21 cellular contexts compared by ENCODE assay signal in genomic region chr16:52456368-52456767, GRCh38.
DNase-seq lines count a peak whose midpoint lies in the region; TF ChIP-seq lines count a peak whose summit lies in the region.
"Had no signal": no experiment of that assay in that cellular context is flagged by ENCODE, and none has a peak within 500 bp of the region (broad histone marks: within the 10 kb centered on the region; RNA-seq: fewer than 3 reads in every experiment).

No MANE protein-coding gene starts in this region.

- H3K9ac ChIP-seq in HUES64 (ENCODE audit: low read depth, low read length) (peak overlapping the region; percentile 4; the same call in 1 of the 2 replicates), endodermal cell (ENCODE audit: extremely low read depth, low read length, poor library complexity, severe bottlenecking) (no peak overlapping the region)

- no peaks in the 10 kb centered on the region for H3K27me3 Mint-ChIP-seq in endodermal cell (ENCODE audit: insufficient read depth)
- H3K27me3 Mint-ChIP-seq: activated CD8-positive, alpha-beta T cell treated with anti-CD3 and anti-CD28 coated beads for 36 hours; stimulated activated naive CD8-positive, alpha-beta T cell treated with anti-CD3 and anti-CD28 coated beads, Interleukin-15, amount 100 ng/mL, for 72 hours had no signal

- H3K4me3 ChIP-seq in HUES64 (ENCODE audit: low read length) (no peak overlapping the region; the same call in 1 of the 2 replicates), endodermal cell (ENCODE audit: low read length) (no peak overlapping the region), foreskin fibroblast (ENCODE audit: low read depth in 1 of 2, low read length in 2 of 2) (no peak overlapping the region), sigmoid colon (no peak overlapping the region)
- H3K4me3 ChIP-seq: adrenal gland, heart right ventricle had no signal

- H3K36me3 ChIP-seq in HUES64 (ENCODE audit: insufficient read depth, low read length): 0 out of 2 replicates have a peak, but pooled peaks cover 3% of the 10 kb centered on the region
- no peaks in the 10 kb centered on the region for H3K36me3 ChIP-seq in endodermal cell (ENCODE audit: control insufficient read depth, insufficient read depth, low read length)
- H3K36me3 ChIP-seq in sigmoid colon: no peaks in the 10 kb centered on the region
- H3K36me3 ChIP-seq: adrenal gland, BE2C, heart right ventricle had no signal

- peaks cover 23% of the 10 kb centered on the region for H3K4me1 Mint-ChIP-seq in endodermal cell
- H3K4me1 Mint-ChIP-seq: stimulated activated naive CD8-positive, alpha-beta T cell treated with anti-CD3 and anti-CD28 coated beads, Interleukin-15, amount 100 ng/mL, for 72 hours had no signal

- no peak overlapping the region for H3K27ac Mint-ChIP-seq in endodermal cell
- H3K27ac Mint-ChIP-seq: activated CD8-positive, alpha-beta T cell treated with anti-CD3 and anti-CD28 coated beads for 36 hours; stimulated activated naive CD8-positive, alpha-beta T cell treated with anti-CD3 and anti-CD28 coated beads, Interleukin-15, amount 100 ng/mL, for 72 hours had no signal

- H3K4me1 ChIP-seq in HUES64 (ENCODE audit: insufficient read depth, low read length) (peaks cover 48% of the 10 kb centered on the region), endodermal cell (ENCODE audit: control insufficient read depth, insufficient read depth, low read length) (peaks cover 6% of the 10 kb centered on the region), sigmoid colon (peaks cover 0 to 11% (median 0%) of the 10 kb centered on the region in 4 donors)
- H3K4me1 ChIP-seq: adrenal gland, BE2C, heart right ventricle had no signal

- H3K9me3 Mint-ChIP-seq in endodermal cell: no peaks in the 10 kb centered on the region
- H3K9me3 Mint-ChIP-seq: type B pancreatic cell had no signal

- no peak overlapping the region for H3K4me3 Mint-ChIP-seq in endodermal cell
- H3K4me3 Mint-ChIP-seq: activated CD8-positive, alpha-beta T cell treated with anti-CD3 and anti-CD28 coated beads for 36 hours; stimulated activated naive CD8-positive, alpha-beta T cell treated with anti-CD3 and anti-CD28 coated beads, Interleukin-15, amount 100 ng/mL, for 72 hours; type B pancreatic cell had no signal

- H3K27me3 ChIP-seq in HUES64 (ENCODE audit: insufficient read depth, low read length): no peaks in the 10 kb centered on the region
- no peaks in the 10 kb centered on the region for H3K27me3 ChIP-seq in endodermal cell (ENCODE audit: control insufficient read depth, insufficient read depth, low read length, poor library complexity, severe bottlenecking)
- H3K27me3 ChIP-seq in sigmoid colon: no peaks in the 10 kb centered on the region
- H3K27me3 ChIP-seq: adrenal gland, BE2C, heart right ventricle had no signal

- WGBS in HUES64: 69% methylated on average over 2 of the region's 3 CpGs
- WGBS in endodermal cell (ENCODE audit: insufficient coverage in 1 of 2, insufficient read length in 1 of 2), 2 experiments: 77% methylated on average over 3 of the region's 3 CpGs; no CpG with 5 or more reads in 1 of the 2 experiments
- WGBS in sigmoid colon, 2 donors: 88% methylated on average over 3 of the region's 3 CpGs

- no peaks in the 10 kb centered on the region for H3K9me3 ChIP-seq in HUES64 (ENCODE audit: insufficient read depth, low read depth, low read length)
- H3K9me3 ChIP-seq in endodermal cell (ENCODE audit: control insufficient read depth, low read length): no peaks in the 10 kb centered on the region
- H3K9me3 ChIP-seq in sigmoid colon: no peaks in the 10 kb centered on the region
- H3K9me3 ChIP-seq: adrenal gland, BE2C, heart right ventricle had no signal

- TF ChIP-seq CTCF in endodermal cell (conservative IDR thresholded peaks at IDR 0.05) (no peak), foreskin fibroblast (IDR thresholded peaks at IDR 0.05; ENCODE audit: low read depth, low read length) (no peak), sigmoid colon (IDR thresholded peaks at IDR 0.05) (no peak)

- TF ChIP-seq EP300 in sigmoid colon (IDR thresholded peaks at IDR 0.05): no peak

- peaks cover 5% of the 10 kb centered on the region for H3K36me3 Mint-ChIP-seq in endodermal cell (ENCODE audit: low read depth)

- intact Hi-C loops in sigmoid colon (cut with DNase I): no loop called here

- peak; percentile 51 for DNase-seq in COLO829 (ENCODE audit: low spot score)
- DNase-seq in endodermal cell: no peak
- DNase-seq in midbrain (lab: John Stamatoyannopoulos, UW): peak; percentile 50
- DNase-seq in foreskin fibroblast: no peak
- no peak for DNase-seq in sigmoid colon
- DNase-seq in mesenteric fat pad (ENCODE audit: low spot score): no peak
- no peak for DNase-seq in kidney glomerular epithelial cell (lab: John Stamatoyannopoulos, UW)
- DNase-seq: activated CD8-positive, alpha-beta T cell treated with anti-CD3 and anti-CD28 coated beads for 36 hours; activated gamma-delta T cell; activated T-cell treated with anti-CD3 and anti-CD28 coated beads for 4 hours; adrenal gland; BE2C; COR-L47; heart right ventricle; KG1; NCI-H1930; NCI-H2227 treated with DMSO at 0.1 percent for 48 hours; OCI-M1; stimulated activated naive CD8-positive, alpha-beta T cell treated with anti-CD3 and anti-CD28 coated beads, Interleukin-15, amount 100 ng/mL, for 72 hours had no signal

- H3K27ac ChIP-seq in HUES64 (ENCODE audit: low read depth, low read length): peak overlapping the region; percentile 34; the same call in 1 of the 2 replicates
- H3K27ac ChIP-seq in endodermal cell (ENCODE audit: low read depth, low read length): peak overlapping the region; percentile 51
- no peak overlapping the region for H3K27ac ChIP-seq in sigmoid colon
- H3K27ac ChIP-seq: adrenal gland, heart right ventricle had no signal

- TF ChIP-seq POLR2A in sigmoid colon (IDR thresholded peaks at IDR 0.05): no peak

Comparison
In these comparisons a context has a peak if more than half of its experiments do, and no peak if none do; other contexts are left out.
1. DNase-seq: peak in COLO829 (single experiment) and midbrain (single experiment); none in endodermal cell (single experiment), foreskin fibroblast (0 of 2), sigmoid colon (single experiment), mesenteric fat pad (single experiment) and kidney glomerular epithelial cell (single experiment).
2. H3K27ac ChIP-seq: peak in HUES64 (single experiment) and endodermal cell (single experiment); none in sigmoid colon (0 of 4).